23 cellular contexts compared by ENCODE assay signal in genomic region chr12:7395950-7396349, GRCh38. TPM values are rescaled to one million over a fixed set of nuclear protein-coding genes. Genes with fewer than 3 reads are reported as not detected.
DNase-seq lines count a peak whose midpoint lies in the region; ATAC-seq and TF ChIP-seq lines count a peak whose summit lies in the region.
"Had no signal": no experiment of that assay in that cellular context is flagged by ENCODE, and none has a peak within 500 bp of the region (broad histone marks: within the 10 kb centered on the region; RNA-seq: fewer than 3 reads in every experiment).

No MANE protein-coding gene starts in this region.

- no peak overlapping the region for H3K9ac ChIP-seq in GM23248

- no peaks in the 10 kb centered on the region for H3K36me3 ChIP-seq in GM23248 (ENCODE audit: low read depth)
- H3K36me3 ChIP-seq: ascending aorta, esophagus squamous epithelium, vagina had no signal

- H3K4me2 ChIP-seq in GM23248 (ENCODE audit: unreplicated experiment), result no peak overlapping the region

- no peaks in the 10 kb centered on the region for H3F3A ChIP-seq in GM23248 (ENCODE audit: insufficient read depth)

- DNase-seq in A172 (ENCODE audit: low spot score) (peak; percentile 32), GM23248 (peak; percentile 30), RPMI7951 (ENCODE audit: low read depth) (peak; percentile 86), epithelial cell of esophagus (ENCODE audit: low read depth) (peak; percentile 24), T-helper 9 cell (no peak), MV-4-11 (lab: John Stamatoyannopoulos, UW) (no peak), Right ventricle myocardium inferior (ENCODE audit: missing footprints) (no peak)
- DNase-seq: activated CD4-positive, alpha-beta T cell treated with anti-CD3 and anti-CD28 coated beads for 1 hour; CD4-positive, CD25-positive, alpha-beta regulatory T cell; cerebellar nuclear complex; DMS 273 treated with DMSO at 0.1 percent for 48 hours; effector CD8-positive, alpha-beta T cell; esophagus squamous epithelium; Karpas-422; NCI-H1417 treated with DMSO at 0.1 percent for 48 hours; NCI-H2107; NCI-H510A; nucleus accumbens had no signal

- H3K27me3 ChIP-seq in GM23248 (replicated peaks; ENCODE audit: insufficient read depth), result peaks cover 11% of the 10 kb centered on the region; the same call in 1 of the 2 replicates
- H3K27me3 ChIP-seq: ascending aorta, esophagus squamous epithelium, vagina had no signal

- 38 to 47% methylated on average over 5 of the region's 5 CpGs for WGBS in GM23248 (ENCODE audit: low coverage in 1 of 2, low lambda C conversion rate in 2 of 2, missing lambda C conversion rate in 2 of 2), 2 experiments

- no peaks in the 10 kb centered on the region for H3K9me3 ChIP-seq in GM23248 (ENCODE audit: low read depth)
- H3K9me3 ChIP-seq: ascending aorta, esophagus squamous epithelium, vagina had no signal

- no peak for ATAC-seq in Right ventricle myocardium inferior
- no peak for ATAC-seq in GM21737 (IDR thresholded peaks at IDR 0.05; ENCODE audit: unreplicated experiment)
- ATAC-seq: stimulated activated effector memory CD8-positive, alpha-beta T cell treated with anti-CD3 and anti-CD28 coated beads, Interleukin-12 subunit alpha, Interleukin-12 subunit beta, amount 100 ng/mL, for 72 hours had no signal

- H3K4me3 ChIP-seq in GM23248 (no peak overlapping the region), epithelial cell of esophagus (ENCODE audit: low read length) (no peak overlapping the region)
- H3K4me3 ChIP-seq: ascending aorta, esophagus squamous epithelium, skin epidermis, vagina had no signal

- no peaks in the 10 kb centered on the region for H3K9me2 ChIP-seq in GM23248 (ENCODE audit: insufficient read depth)

- no peak for TF ChIP-seq CTCF in epithelial cell of esophagus (IDR thresholded peaks at IDR 0.05; ENCODE audit: insufficient read depth, low read depth, low read length, missing control alignments)

- H3K27ac ChIP-seq in GM23248, result no peak overlapping the region
- H3K27ac ChIP-seq: ascending aorta, esophagus squamous epithelium, skin epidermis, vagina had no signal

- H3K4me1 ChIP-seq in GM23248 (ENCODE audit: insufficient read depth), result no peaks in the 10 kb centered on the region
- H3K4me1 ChIP-seq: ascending aorta, esophagus squamous epithelium, vagina had no signal

- no peak overlapping the region for H2AFZ ChIP-seq in GM23248

- in situ Hi-C loops in GM23248 (cut with MboI), result no loop called here

- no peaks in the 10 kb centered on the region for H4K20me1 ChIP-seq in GM23248 (ENCODE audit: insufficient read depth)

- intact Hi-C loops in Right ventricle myocardium inferior (cut with DNase I), result no loop called here

- no peaks in the 10 kb centered on the region for H3K79me2 ChIP-seq in GM23248 (ENCODE audit: insufficient read depth)

RNA-seq across cellular contexts. Expression of gene CD163L1, which starts 48.0 kb away (rescaled TPM):
- total RNA-seq in A172 (2014; rRNA removed; shearing (Covaris generic)), result 1.7 and 8.8 TPM in 2 replicates
- 0.43 TPM in 1 of 2 replicates, not detected in the other for total RNA-seq in GM23248 (2014; rRNA removed; shearing (Covaris generic))
- polyA plus RNA-seq in GM23248 (2016; fragmentation: Nextera tagmentation; extraction: Ambion mirVana), result 1.9 and 2.5 TPM in 2 replicates
- 14.3 and 15.9 TPM in 2 replicates for total RNA-seq in RPMI7951 (2014; rRNA removed; shearing (Covaris generic))
- total RNA-seq in Right ventricle myocardium inferior, result 3.0 TPM
- total RNA-seq: ascending aorta; CD4-positive, CD25-positive, alpha-beta regulatory T cell had no signal
- polyA plus RNA-seq: CD4-positive, CD25-positive, alpha-beta regulatory T cell had no signal

Comparison
In these comparisons a context has a peak if more than half of its experiments do, and no peak if none do; other contexts are left out.
1. DNase-seq: peak in A172 (single experiment), GM23248 (single experiment), RPMI7951 (single experiment) and epithelial cell of esophagus (single experiment); none in T-helper 9 cell (single experiment), MV-4-11 (single experiment) and Right ventricle myocardium inferior (single experiment).